ENCODE assay signal across 8 cellular contexts in genomic region chr14:78959674-78960264, GRCh38.
A peak's percentile ranks its signal among the peaks of the same experiment; 100 is the strongest.
DNase-seq lines count a peak whose midpoint lies in the region; ATAC-seq, FAIRE-seq and TF ChIP-seq lines count a peak whose summit lies in the region.

No MANE protein-coding gene starts in this region.

- peak; percentile 46 for FAIRE-seq in GM18507 (lab: Jason Lieb, UNC)

- no peaks in the 10 kb centered on the region for H3K9me3 Mint-ChIP-seq in activated CD4-positive, alpha-beta T cell treated with anti-CD3 and anti-CD28 coated beads, Interleukin-2, amount 10 ng/mL, durations not matched to agents 7 days and 5 days

- H3K4me3 ChIP-seq in AG04449 (ENCODE audit: low read depth, low read length) = no peak overlapping the region

- POLR2A ChIA-PET in AG04449 (lab: Yijun Ruan, JAX) = no interaction called here
- POLR2A ChIA-PET in activated CD4-positive, alpha-beta T cell treated with anti-CD3 and anti-CD28 coated beads, Interleukin-2, amount 10 ng/mL, durations not matched to agents 7 days and 5 days (lab: Charles Lee) = no interaction called here

- peak; percentile 90 for ATAC-seq in HG03139 (IDR thresholded peaks at IDR 0.05; ENCODE audit: unreplicated experiment)

- H3K4me1 Mint-ChIP-seq in activated CD4-positive, alpha-beta T cell treated with anti-CD3 and anti-CD28 coated beads, Interleukin-2, amount 10 ng/mL, durations not matched to agents 7 days and 5 days = no peaks in the 10 kb centered on the region

- H3K27me3 Mint-ChIP-seq in activated CD4-positive, alpha-beta T cell treated with anti-CD3 and anti-CD28 coated beads, Interleukin-2, amount 10 ng/mL, durations not matched to agents 7 days and 5 days = peaks cover 1% of the 10 kb centered on the region

- no peak overlapping the region for H3K4me3 Mint-ChIP-seq in activated CD4-positive, alpha-beta T cell treated with anti-CD3 and anti-CD28 coated beads, Interleukin-2, amount 10 ng/mL, durations not matched to agents 7 days and 5 days

- DNase-seq in AG04449 (ENCODE audit: low read depth, low spot score) (peak; percentile 37), GM18507 (ENCODE audit: extremely low spot score, insufficient read length, low read depth) (peak; percentile 4), NCI-H345 treated with DMSO at 0.1 percent for 48 hours (lab: John Stamatoyannopoulos, UW; ENCODE audit: unreplicated experiment) (peak; percentile 44), lung microvascular endothelial cell (ENCODE audit: low read depth in 2 of 2) (peak; percentile 77 to 86)
- DNase-seq in activated CD4-positive, alpha-beta T cell treated with anti-CD3 and anti-CD28 coated beads, Interleukin-2, amount 10 ng/mL, durations not matched to agents 7 days and 5 days = peak; percentile 50
- DNase-seq in effector CD8-positive, alpha-beta T cell (lab: John Stamatoyannopoulos, UW) = peak; percentile 15
- DNase-seq in stimulated activated CD8-positive, alpha-beta memory T cell treated with anti-CD3 and anti-CD28 coated beads, Interleukin-15, amount 100 ng/mL, for 48 hours (ENCODE audit: low read depth in 2 of 2) = peak; percentile 10 to 14

- H3K27ac Mint-ChIP-seq in activated CD4-positive, alpha-beta T cell treated with anti-CD3 and anti-CD28 coated beads, Interleukin-2, amount 10 ng/mL, durations not matched to agents 7 days and 5 days = no peak overlapping the region

- peak; percentile 82 for TF ChIP-seq CTCF in AG04449 (IDR thresholded peaks at IDR 0.05; ENCODE audit: insufficient read depth, low read length, missing control alignments)

- CTCF ChIA-PET in AG04449 (lab: Yijun Ruan, JAX) = interaction anchor here (0.6 to 4.2 kb wide), 39 partner anchors 8 to 1981 kb away, joined by 3 to 29 read pairs (median 4); partner anchors contain the start of gene CEP128
- CTCF ChIA-PET in activated CD4-positive, alpha-beta T cell treated with anti-CD3 and anti-CD28 coated beads, Interleukin-2, amount 10 ng/mL, durations not matched to agents 7 days and 5 days (lab: Charles Lee) = no interaction called here

- H3K36me3 Mint-ChIP-seq in activated CD4-positive, alpha-beta T cell treated with anti-CD3 and anti-CD28 coated beads, Interleukin-2, amount 10 ng/mL, durations not matched to agents 7 days and 5 days (ENCODE audit: low read depth) = no peaks in the 10 kb centered on the region

Comparison
In these comparisons a context has a peak if more than half of its experiments do, and no peak if none do; other contexts are left out.
1. DNase-seq: peak in every context shown above with its lines; median percentile 82 in lung microvascular endothelial cell; 50 in activated CD4-positive, alpha-beta T cell treated with anti-CD3 and anti-CD28 coated beads, Interleukin-2, amount 10 ng/mL, durations not matched to agents 7 days and 5 days; 44 in NCI-H345 treated with DMSO at 0.1 percent for 48 hours; 37 in AG04449; 15 in effector CD8-positive, alpha-beta T cell; 12 in stimulated activated CD8-positive, alpha-beta memory T cell treated with anti-CD3 and anti-CD28 coated beads, Interleukin-15, amount 100 ng/mL, for 48 hours; 4 in GM18507.